Comparison of ENCODE assay signal across 2 cellular contexts in genomic region chr1:39900662-39901485, GRCh38.
TF ChIP-seq lines count a peak whose summit lies in the region.

No MANE protein-coding gene starts in this region.

TF ChIP-seq in HEK293T, 16 proteins besides CTCF, POLR2A, EP300 and RAD21:
- TF ChIP-seq FOXK2 (IDR thresholded peaks at IDR 0.05) (no peak), L3MBTL2 (conservative IDR thresholded peaks at IDR 0.05) (peak; percentile 50), HDGF (IDR thresholded peaks at IDR 0.05; ENCODE audit: borderline replicate concordance) (no peak), CTBP1 (IDR thresholded peaks at IDR 0.05; ENCODE audit: borderline replicate concordance) (no peak)

TF ChIP-seq in endothelial cell of umbilical vein, 7 proteins besides CTCF, POLR2A, EP300 and RAD21:
- TF ChIP-seq FOS (IDR thresholded peaks at IDR 0.05; ENCODE audit: borderline replicate concordance, insufficient read depth, low read length) (no peak), POLR2AphosphoS5 (IDR thresholded peaks at IDR 0.05; ENCODE audit: insufficient read depth, low read depth, low read length) (no peak), EZH2 (IDR thresholded peaks at IDR 0.05; ENCODE audit: borderline replicate concordance, low read depth, low read length, severe bottlenecking) (no peak), MAX (IDR thresholded peaks at IDR 0.05; ENCODE audit: insufficient read depth, insufficient read length) (no peak), JUN (IDR thresholded peaks at IDR 0.05; ENCODE audit: borderline replicate concordance, insufficient read depth, insufficient read length, low read depth) (no peak), MYC (IDR thresholded peaks at IDR 0.05; ENCODE audit: low read depth, low read length) (no peak), GATA2 (IDR thresholded peaks at IDR 0.05; ENCODE audit: insufficient read depth, insufficient read length, low read depth, low read length) (no peak)
TF ChIP-seq in endothelial cell of umbilical vein: peak in this region for 0.
